ENCODE assay signal across 8 cellular contexts in genomic region chr19:49473868-49474544, GRCh38. TPM values are rescaled to one million over a fixed set of nuclear protein-coding genes. Genes with fewer than 3 reads are reported as not detected.
DNase-seq lines count a peak whose midpoint lies in the region; TF ChIP-seq lines count a peak whose summit lies in the region.

FLT3LG (plus strand) TSS chr19:49474215; CDS start chr19:49474640, 425 bp downstream.

- H3K27ac ChIP-seq in Peyer's patch (peak within 1 kb of the TSS; percentile 81 to 91 (median 86)), neural cell (ENCODE audit: low read length) (no peak within 1 kb of the TSS), stomach smooth muscle (ENCODE audit: low read length) (peak within 1 kb of the TSS; percentile 71)

- H2AFZ ChIP-seq in neural cell (ENCODE audit: low read depth, low read length) = no peak within 1 kb of the TSS

- H3F3A ChIP-seq in neural cell (ENCODE audit: insufficient read depth, low read length, poor library complexity, severe bottlenecking) = no peaks in the 10 kb centered on the region

- in situ Hi-C loops in GM18951 (cut with MboI; ENCODE audit: low sequenced_read_pairs, unreplicated experiment) = no loop called here

- H3K9me2 ChIP-seq in neural cell (ENCODE audit: insufficient read depth, low read length) = no peaks in the 10 kb centered on the region

- H3K4me3 ChIP-seq in Peyer's patch (peak within 1 kb of the TSS; percentile 62 to 80 (median 65)), fibroblast of pulmonary artery (replicated peaks; ENCODE audit: low read depth, low read length) (peak within 1 kb of the TSS; percentile 71), neural cell (ENCODE audit: low read length) (no peak within 1 kb of the TSS), stomach smooth muscle (ENCODE audit: low read length in 2 of 2) (peak within 1 kb of the TSS; percentile 78 to 81)

- no peaks in the 10 kb centered on the region for H3K79me2 ChIP-seq in neural cell (replicated peaks; ENCODE audit: insufficient read depth, low read length)

- H3K27me3 ChIP-seq in Peyer's patch (no peaks in the 10 kb centered on the region), neural cell (ENCODE audit: insufficient read depth, low read depth, low read length) (peaks cover 4% of the 10 kb centered on the region), stomach smooth muscle (ENCODE audit: control insufficient read depth in 1 of 2, insufficient read depth in 2 of 2, low read length in 2 of 2) (no peaks in the 10 kb centered on the region)

- TF ChIP-seq RAD21 in neural cell (conservative IDR thresholded peaks at IDR 0.05) = no peak

- H4K20me1 ChIP-seq in neural cell (ENCODE audit: insufficient read depth) = no peaks in the 10 kb centered on the region

- H3K9ac ChIP-seq in neural cell (ENCODE audit: low read length) (no peak within 1 kb of the TSS), stomach smooth muscle (ENCODE audit: low read length in 2 of 2) (peak within 1 kb of the TSS; percentile 83 to 84)

- peak; percentile 75 to 81 for DNase-seq in AML-193 (lab: John Stamatoyannopoulos, UW)
- peak; percentile 86 for DNase-seq in HT-29 (ENCODE audit: low spot score)
- DNase-seq in Peyer's patch = peak; percentile 81 to 91 (median 85)
- DNase-seq in activated T-helper 1 cell treated with anti-CD3 and anti-CD28 coated beads, Interleukin-2, amount 50 U/mL, for 16 hours (ENCODE audit: low read depth in 1 of 2, low spot score in 1 of 2) = peak; percentile 79 to 85
- peak; percentile 68 for DNase-seq in fibroblast of pulmonary artery (ENCODE audit: low read depth)

- TF ChIP-seq POLR2A in GM18951 (IDR thresholded peaks at IDR 0.05; ENCODE audit: extremely low read depth, insufficient read depth, insufficient read length) (peak; percentile 52), Peyer's patch (IDR thresholded peaks at IDR 0.05) (no peak)

- TF ChIP-seq CTCF in Peyer's patch (IDR thresholded peaks at IDR 0.05) = peak; percentile 95 to 100 (median 98)
- peak; percentile 83 for TF ChIP-seq CTCF in fibroblast of pulmonary artery (IDR thresholded peaks at IDR 0.05; ENCODE audit: low read length, missing control alignments)
- peak; percentile 44 for TF ChIP-seq CTCF in neural cell (IDR thresholded peaks at IDR 0.05; ENCODE audit: poor library complexity, severe bottlenecking)

- no peak for TF ChIP-seq EP300 in neural cell (conservative IDR thresholded peaks at IDR 0.05; ENCODE audit: poor library complexity, severe bottlenecking)

- H3K4me2 ChIP-seq in neural cell (ENCODE audit: low read length) = no peak within 1 kb of the TSS

- peaks cover 0 to 28% (median 24%) of the 10 kb centered on the region in 4 donors for H3K4me1 ChIP-seq in Peyer's patch
- H3K4me1 ChIP-seq in stomach smooth muscle (ENCODE audit: control insufficient read depth, insufficient read depth, low read length) = peaks cover 26% of the 10 kb centered on the region

- H3K36me3 ChIP-seq in Peyer's patch = no peaks in the 10 kb centered on the region
- no peaks in the 10 kb centered on the region for H3K36me3 ChIP-seq in neural cell (ENCODE audit: insufficient read depth, low read length)
- H3K36me3 ChIP-seq in stomach smooth muscle (ENCODE audit: control insufficient read depth in 2 of 2, insufficient read depth in 2 of 2, low read length in 2 of 2) = no peaks in the 10 kb centered on the region

- H3K9me3 ChIP-seq in Peyer's patch (no peaks in the 10 kb centered on the region), neural cell (ENCODE audit: low read length) (no peaks in the 10 kb centered on the region), stomach smooth muscle (ENCODE audit: control insufficient read depth in 2 of 2, low read length in 2 of 2) (no peaks in the 10 kb centered on the region)

TF ChIP-seq in neural cell, 6 proteins besides CTCF, POLR2A, EP300 and RAD21:
- TF ChIP-seq POLR2AphosphoS5 (IDR thresholded peaks at IDR 0.05) (no peak), REST (IDR thresholded peaks at IDR 0.05; ENCODE audit: borderline replicate concordance) (no peak), TAF1 (IDR thresholded peaks at IDR 0.05; ENCODE audit: low read depth) (no peak), EZH2 (IDR thresholded peaks at IDR 0.05; ENCODE audit: borderline replicate concordance, insufficient read depth, low read length, poor library complexity, severe bottlenecking) (no peak), SMC3 (conservative IDR thresholded peaks at IDR 0.05; ENCODE audit: poor library complexity) (no peak), MXI1 (conservative IDR thresholded peaks at IDR 0.05; ENCODE audit: poor library complexity, severe bottlenecking) (no peak)

RNA-seq across cellular contexts. Expression of gene FLT3LG, which starts in this region (rescaled TPM):
- 1.6 and 2.1 TPM in 2 replicates for total RNA-seq in HT-29 (2014; rRNA removed; shearing (Covaris generic))
- total RNA-seq in Peyer's patch = 10 to 100 TPM in 1 of 4 donors, 1 to 10 TPM in 3; 2.8 to 22.3 (median 5.0) TPM
- not detected in 2 replicates for polyA plus RNA-seq in neural cell
- not detected in 2 replicates for polyA minus RNA-seq in neural cell

Comparison
In these comparisons a context has a peak if more than half of its experiments do, and no peak if none do; other contexts are left out.
1. CTCF ChIP-seq: peak in every context shown above with its lines; median percentile 98 in Peyer's patch; 83 in fibroblast of pulmonary artery; 44 in neural cell.